In genomic region chr18:60146220-60146960, GRCh38 we compare ENCODE assay signal across 12 cellular contexts.
A peak's percentile ranks its signal among the peaks of the same experiment; 100 is the strongest.
DNase-seq lines count a peak whose midpoint lies in the region; ATAC-seq and TF ChIP-seq lines count a peak whose summit lies in the region.
"Had no signal": no experiment of that assay in that cellular context is flagged by ENCODE, and none has a peak within 500 bp of the region (broad histone marks: within the 10 kb centered on the region; RNA-seq: fewer than 3 reads in every experiment).

No MANE protein-coding gene starts in this region.

- no peaks in the 10 kb centered on the region for H3K9me3 ChIP-seq in SJCRH30 (replicated peaks)
- no peaks in the 10 kb centered on the region for H3K9me3 ChIP-seq in heart left ventricle
- H3K9me3 ChIP-seq: ascending aorta, thoracic aorta had no signal

- no peak for TF ChIP-seq POLR2A in heart left ventricle (IDR thresholded peaks at IDR 0.05)

- no peak for TF ChIP-seq CTCF in AG10803 (conservative IDR thresholded peaks at IDR 0.05; ENCODE audit: low read length)
- TF ChIP-seq CTCF in heart left ventricle (IDR thresholded peaks at IDR 0.05) = no peak

- WGBS in heart left ventricle, 4 donors = 78 to 87% (median 79%) methylated on average over 11 of the region's 11 CpGs

- H3K4me3 ChIP-seq in AG10803 (ENCODE audit: low read length) (no peak overlapping the region), SJCRH30 (no peak overlapping the region), heart left ventricle (no peak overlapping the region)
- H3K4me3 ChIP-seq: ascending aorta, thoracic aorta had no signal

- H3K27me3 ChIP-seq in SJCRH30 = no peaks in the 10 kb centered on the region
- H3K27me3 ChIP-seq in heart left ventricle = no peaks in the 10 kb centered on the region
- H3K27me3 ChIP-seq: ascending aorta had no signal

- peak; percentile 89 for ATAC-seq in GM19397 (IDR thresholded peaks at IDR 0.05; ENCODE audit: unreplicated experiment)
- peak; percentile 80 for ATAC-seq in HG03064 (IDR thresholded peaks at IDR 0.05; ENCODE audit: low read depth, unreplicated experiment)
- ATAC-seq in HG03045 (IDR thresholded peaks at IDR 0.05; ENCODE audit: unreplicated experiment) = no peak
- no peak for ATAC-seq in heart left ventricle
- ATAC-seq: HepG2 had no signal

- H3K36me3 ChIP-seq in SJCRH30 = no peaks in the 10 kb centered on the region
- no peaks in the 10 kb centered on the region for H3K36me3 ChIP-seq in heart left ventricle
- H3K36me3 ChIP-seq: ascending aorta, thoracic aorta had no signal

- in situ Hi-C loops in SK-MEL-5 (cut with HindIII; ENCODE audit: low pct_unique_long_range_greater_than_20kb, low sequenced_read_pairs) = no loop called here

- intact Hi-C loops in heart left ventricle (cut with DNase I) = no loop called here

- H3K4me1 ChIP-seq in SJCRH30 (no peaks in the 10 kb centered on the region), heart left ventricle (no peaks in the 10 kb centered on the region)
- H3K4me1 ChIP-seq: ascending aorta had no signal

- DNase-seq in AG10803 (ENCODE audit: low read depth) = peak; percentile 18
- DNase-seq in SK-MEL-5 (ENCODE audit: low read depth, low spot score) = peak; percentile 29
- no peak for DNase-seq in SJCRH30
- no peak for DNase-seq in NCI-H1417 (lab: John Stamatoyannopoulos, UW)
- no peak for DNase-seq in heart left ventricle
- DNase-seq: activated CD4-positive, alpha-beta T cell treated with anti-CD3 and anti-CD28 coated beads, Interleukin-2, amount 50 U/mL, for 48 hours had no signal

- H3K27ac ChIP-seq in SJCRH30 (no peak overlapping the region), heart left ventricle (no peak overlapping the region)
- H3K27ac ChIP-seq: ascending aorta, thoracic aorta had no signal

Comparison
In these comparisons a context has a peak if more than half of its experiments do, and no peak if none do; other contexts are left out.
1. DNase-seq: peak in AG10803 (single experiment) and SK-MEL-5 (single experiment); none in SJCRH30 (0 of 2), NCI-H1417 (0 of 3) and heart left ventricle (0 of 5).
2. ATAC-seq: peak in GM19397 (single experiment) and HG03064 (single experiment); none in HG03045 (single experiment) and heart left ventricle (0 of 4).